Comparison of ENCODE assay signal across 17 cellular contexts in the genomic region with DNA sequence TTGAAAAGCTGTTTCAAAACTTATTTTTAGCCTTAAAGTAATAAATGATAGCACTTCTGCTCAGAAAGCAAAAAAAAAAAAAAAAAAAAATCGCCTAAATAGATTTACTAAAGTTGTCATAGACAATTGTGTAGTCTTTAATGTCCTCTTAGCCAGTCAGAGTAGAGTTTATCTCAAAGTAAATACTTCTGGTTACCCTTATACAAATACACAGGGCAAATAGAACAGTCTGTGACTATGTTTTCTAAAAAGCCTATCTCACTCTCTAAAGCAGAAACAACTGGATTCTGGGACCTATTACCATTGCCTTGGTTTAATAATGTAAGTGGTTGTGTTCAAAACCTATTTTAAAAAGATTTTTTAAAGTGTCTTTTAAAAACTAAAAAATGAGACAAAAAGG.
DNase-seq lines count a peak whose midpoint lies in the region; ATAC-seq, FAIRE-seq and TF ChIP-seq lines count a peak whose summit lies in the region.
"Had no signal": no experiment of that assay in that cellular context is flagged by ENCODE, and none has a peak within 500 bp of the region (broad histone marks: within the 10 kb centered on the region; RNA-seq: fewer than 3 reads in every experiment).

No MANE protein-coding gene starts in this region.

- no peak overlapping the region for H3K27ac ChIP-seq in pancreas
- H3K27ac ChIP-seq: A549, KMS-11 had no signal

- ATAC-seq in pancreas = peak; percentile 69 to 97 (median 94)
- ATAC-seq in HG02610 (IDR thresholded peaks at IDR 0.05; ENCODE audit: unreplicated experiment) = no peak
- ATAC-seq: T-cell had no signal

- WGBS in pancreas, 2 donors = 25 to 30% methylated on average over 1 of the region's 1 CpG

- intact Hi-C loops in pancreas (cut with DNase I) = no loop called here

- no peaks in the 10 kb centered on the region for H3K27me3 ChIP-seq in pancreas

- no peaks in the 10 kb centered on the region for H3K36me3 ChIP-seq in pancreas

- H3K9me3 Mint-ChIP-seq in nephron progenitor cell = peaks cover 5% of the 10 kb centered on the region

- no peaks in the 10 kb centered on the region for H3K27me3 Mint-ChIP-seq in nephron progenitor cell (ENCODE audit: low read depth, poor library complexity)
- H3K27me3 Mint-ChIP-seq: T-cell had no signal

- H3K4me3 ChIP-seq in pancreas = no peak overlapping the region
- H3K4me3 ChIP-seq: A549 had no signal

- TF ChIP-seq CTCF in pancreas (IDR thresholded peaks at IDR 0.05) = no peak
- TF ChIP-seq CTCF in nephron progenitor cell (IDR thresholded peaks at IDR 0.05) = no peak

- no peaks in the 10 kb centered on the region for H3K9me3 ChIP-seq in pancreas
- H3K9me3 ChIP-seq: A549 had no signal

- FAIRE-seq in pancreas (lab: Jason Lieb, UNC) = peak; percentile 23
- FAIRE-seq: A549, H1 had no signal

- H3K4me1 ChIP-seq in pancreas = peaks cover 0 to 15% (median 7%) of the 10 kb centered on the region in 3 donors
- H3K4me1 ChIP-seq: A549 had no signal

- H3K36me3 Mint-ChIP-seq in nephron progenitor cell (ENCODE audit: low read depth) = no peaks in the 10 kb centered on the region
- H3K36me3 Mint-ChIP-seq: T-cell had no signal

- DNase-seq in NCI-H345 (lab: John Stamatoyannopoulos, UW) (peak; percentile 31), NCI-H345 treated with DMSO at 0.1 percent for 48 hours (lab: John Stamatoyannopoulos, UW; ENCODE audit: unreplicated experiment) (no peak), NCI-H2029 (lab: John Stamatoyannopoulos, UW) (peak; percentile 50), SHP77 (lab: John Stamatoyannopoulos, UW) (peak; percentile 39 to 46), pancreas (no peak), T-helper 1 cell (no peak), nephron progenitor cell (no peak)
- DNase-seq: C1 segment of cervical spinal cord, EL, NCI-H1048, NCI-H1694 treated with DMSO at 0.1 percent for 48 hours, NCI-H524 treated with DMSO at 0.1 percent for 48 hours, T-cell had no signal

- H3K4me1 Mint-ChIP-seq in nephron progenitor cell = no peaks in the 10 kb centered on the region
- H3K4me1 Mint-ChIP-seq: T-cell had no signal

- no peak overlapping the region for H3K4me3 Mint-ChIP-seq in nephron progenitor cell
- H3K4me3 Mint-ChIP-seq: T-cell had no signal

- no peak overlapping the region for H3K27ac Mint-ChIP-seq in nephron progenitor cell
- H3K27ac Mint-ChIP-seq: T-cell had no signal

Comparison
In these comparisons a context has a peak if more than half of its experiments do, and no peak if none do; other contexts are left out.
1. DNase-seq: peak in NCI-H345 (single experiment), NCI-H2029 (single experiment) and SHP77 (2 of 2); none in NCI-H345 treated with DMSO at 0.1 percent for 48 hours (single experiment), pancreas (0 of 6), T-helper 1 cell (0 of 5) and nephron progenitor cell (single experiment).